ENCODE assay signal across 8 cellular contexts in genomic region chr20:32470025-32470861, GRCh38.
DNase-seq lines count a peak whose midpoint lies in the region; ATAC-seq and TF ChIP-seq lines count a peak whose summit lies in the region.

No MANE protein-coding gene starts in this region.

- in situ Hi-C loops in astrocyte of the spinal cord (cut with HindIII; ENCODE audit: low sequenced_read_pairs) = no loop called here

- H3K4me1 ChIP-seq in thymus (ENCODE audit: control insufficient read depth, insufficient read depth, low read length) = no peaks in the 10 kb centered on the region

- H3K27me3 ChIP-seq in thymus (ENCODE audit: control insufficient read depth, insufficient read depth) = no peaks in the 10 kb centered on the region

- ATAC-seq in HG02798 (IDR thresholded peaks at IDR 0.05; ENCODE audit: poor library complexity, unreplicated experiment) (no peak), HG02852 (IDR thresholded peaks at IDR 0.05; ENCODE audit: unreplicated experiment) (no peak)

- 85% methylated on average over 27 of the region's 27 CpGs for WGBS in thymus

- peak overlapping the region; percentile 31 for H3K27ac ChIP-seq in thymus (ENCODE audit: low read depth)

- no peaks in the 10 kb centered on the region for H3K9me3 ChIP-seq in thymus (ENCODE audit: control insufficient read depth)

- TF ChIP-seq CTCF in astrocyte of the spinal cord (IDR thresholded peaks at IDR 0.05; ENCODE audit: low read depth, low read length) = peak; percentile 70

- H3K4me3 ChIP-seq in astrocyte of the spinal cord (ENCODE audit: low read depth, low read length) (no peak overlapping the region), thymus (ENCODE audit: low read length) (no peak overlapping the region)

- DNase-seq in NCI-H146 (lab: John Stamatoyannopoulos, UW) (peak; percentile 54), NCI-H146 treated with DMSO at 0.1 percent for 48 hours (lab: John Stamatoyannopoulos, UW; ENCODE audit: unreplicated experiment) (no peak), NAMALWA (ENCODE audit: low spot score) (peak; percentile 65), astrocyte of the spinal cord (ENCODE audit: low read depth, low spot score) (peak; percentile 88), iris pigment epithelial cell (ENCODE audit: low read depth) (peak; percentile 94)

- peaks cover 74% of the 10 kb centered on the region for H3K36me3 ChIP-seq in thymus (ENCODE audit: control insufficient read depth, insufficient read depth)
